Comparison of ENCODE assay signal across 9 cellular contexts in the genomic region with DNA sequence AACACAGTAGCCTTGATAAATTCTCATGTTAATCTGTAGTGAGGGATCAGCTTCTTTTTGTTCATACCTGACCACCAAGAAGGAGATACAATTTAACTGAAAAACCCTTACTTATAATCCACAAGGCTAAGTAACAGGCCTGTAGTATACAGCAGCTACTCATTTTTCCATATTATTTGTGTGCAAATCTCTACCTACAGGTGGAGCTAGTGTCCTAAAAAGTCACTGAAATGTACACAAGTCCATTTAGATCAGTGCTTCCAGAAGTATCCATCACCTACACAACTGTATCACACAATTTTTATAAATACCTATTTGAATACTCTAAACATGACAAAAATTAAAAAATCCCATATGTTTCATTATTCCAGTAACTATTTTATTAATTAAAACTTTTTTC.
A peak's percentile ranks its signal among the peaks of the same experiment; 100 is the strongest.
DNase-seq lines count a peak whose midpoint lies in the region; ATAC-seq and TF ChIP-seq lines count a peak whose summit lies in the region.
"Had no signal": no experiment of that assay in that cellular context is flagged by ENCODE, and none has a peak within 500 bp of the region (broad histone marks: within the 10 kb centered on the region; RNA-seq: fewer than 3 reads in every experiment).

No MANE protein-coding gene starts in this region.

- intact Hi-C loops in cardiac septum (cut with DNase I) (no loop called here), esophagus squamous epithelium (cut with DNase I) (loop anchor here (10.0 kb wide), 1 partner anchor 382 kb away; no protein-coding TSS in a partner anchor), upper lobe of right lung (cut with DNase I) (no loop called here)

- no peaks in the 10 kb centered on the region for H3K4me1 Mint-ChIP-seq in T-helper 2 cell treated with Interferon-gamma antibody and Interleukin-4, amounts not matched to agents 5 μg/mL and 100 μg/mL, for 36 hours (ENCODE audit: low read depth)

- no peak overlapping the region for H3K4me3 Mint-ChIP-seq in T-helper 2 cell treated with Interferon-gamma antibody and Interleukin-4, amounts not matched to agents 5 μg/mL and 100 μg/mL, for 36 hours

- H3K9me3 ChIP-seq in right atrium auricular region (no peaks in the 10 kb centered on the region), esophagus squamous epithelium (no peaks in the 10 kb centered on the region), upper lobe of right lung (no peaks in the 10 kb centered on the region)
- H3K9me3 ChIP-seq: thoracic aorta had no signal

- H3K4me1 ChIP-seq in right atrium auricular region: no peaks in the 10 kb centered on the region
- no peaks in the 10 kb centered on the region for H3K4me1 ChIP-seq in esophagus squamous epithelium
- H3K4me1 ChIP-seq in upper lobe of right lung: no peaks in the 10 kb centered on the region

- H3K36me3 Mint-ChIP-seq in T-helper 2 cell treated with Interferon-gamma antibody and Interleukin-4, amounts not matched to agents 5 μg/mL and 100 μg/mL, for 36 hours (ENCODE audit: low read depth): no peaks in the 10 kb centered on the region

- H3K27ac ChIP-seq in right atrium auricular region (no peak overlapping the region), esophagus squamous epithelium (no peak overlapping the region), upper lobe of right lung (no peak overlapping the region)
- H3K27ac ChIP-seq: thoracic aorta had no signal

- no peak overlapping the region for H3K4me3 ChIP-seq in right atrium auricular region
- H3K4me3 ChIP-seq in esophagus squamous epithelium: no peak overlapping the region
- H3K4me3 ChIP-seq in upper lobe of right lung: no peak overlapping the region
- H3K4me3 ChIP-seq: thoracic aorta had no signal

- H3K27me3 Mint-ChIP-seq in T-helper 2 cell treated with Interferon-gamma antibody and Interleukin-4, amounts not matched to agents 5 μg/mL and 100 μg/mL, for 36 hours (ENCODE audit: low read depth): no peaks in the 10 kb centered on the region

- no peak for TF ChIP-seq POLR2A in esophagus squamous epithelium (IDR thresholded peaks at IDR 0.05)

- H3K27me3 ChIP-seq in right atrium auricular region (no peaks in the 10 kb centered on the region), esophagus squamous epithelium (no peaks in the 10 kb centered on the region), upper lobe of right lung (no peaks in the 10 kb centered on the region)

- no peak overlapping the region for H3K27ac Mint-ChIP-seq in T-helper 2 cell treated with Interferon-gamma antibody and Interleukin-4, amounts not matched to agents 5 μg/mL and 100 μg/mL, for 36 hours

- no peaks in the 10 kb centered on the region for H3K9me3 Mint-ChIP-seq in T-helper 2 cell treated with Interferon-gamma antibody and Interleukin-4, amounts not matched to agents 5 μg/mL and 100 μg/mL, for 36 hours

- H3K36me3 ChIP-seq in right atrium auricular region (no peaks in the 10 kb centered on the region), esophagus squamous epithelium (no peaks in the 10 kb centered on the region), upper lobe of right lung (no peaks in the 10 kb centered on the region)
- H3K36me3 ChIP-seq: thoracic aorta had no signal

- DNase-seq in right atrium auricular region (ENCODE audit: low spot score) (no peak), cardiac septum (ENCODE audit: low spot score) (no peak), NCI-H748 treated with DMSO at 0.1 percent for 48 hours (lab: John Stamatoyannopoulos, UW) (peak; percentile 31), esophagus squamous epithelium (lab: John Stamatoyannopoulos, UW) (no peak), upper lobe of right lung (no peak), epidermal melanocyte (ENCODE audit: insufficient read length, low spot score) (no peak)
- no peak for DNase-seq in T-helper 2 cell treated with Interferon-gamma antibody and Interleukin-4, amounts not matched to agents 5 μg/mL and 100 μg/mL, for 36 hours (ENCODE audit: low spot score)

- ATAC-seq in upper lobe of right lung (peak; percentile 66), HG03442 (IDR thresholded peaks at IDR 0.05; ENCODE audit: unreplicated experiment) (no peak)

- TF ChIP-seq CTCF in right atrium auricular region (IDR thresholded peaks at IDR 0.05) (peak; percentile 13 to 57), esophagus squamous epithelium (IDR thresholded peaks at IDR 0.05) (peak; percentile 13 to 67 (median 26)), upper lobe of right lung (IDR thresholded peaks at IDR 0.05) (peak; percentile 41)
